In the genomic region with DNA sequence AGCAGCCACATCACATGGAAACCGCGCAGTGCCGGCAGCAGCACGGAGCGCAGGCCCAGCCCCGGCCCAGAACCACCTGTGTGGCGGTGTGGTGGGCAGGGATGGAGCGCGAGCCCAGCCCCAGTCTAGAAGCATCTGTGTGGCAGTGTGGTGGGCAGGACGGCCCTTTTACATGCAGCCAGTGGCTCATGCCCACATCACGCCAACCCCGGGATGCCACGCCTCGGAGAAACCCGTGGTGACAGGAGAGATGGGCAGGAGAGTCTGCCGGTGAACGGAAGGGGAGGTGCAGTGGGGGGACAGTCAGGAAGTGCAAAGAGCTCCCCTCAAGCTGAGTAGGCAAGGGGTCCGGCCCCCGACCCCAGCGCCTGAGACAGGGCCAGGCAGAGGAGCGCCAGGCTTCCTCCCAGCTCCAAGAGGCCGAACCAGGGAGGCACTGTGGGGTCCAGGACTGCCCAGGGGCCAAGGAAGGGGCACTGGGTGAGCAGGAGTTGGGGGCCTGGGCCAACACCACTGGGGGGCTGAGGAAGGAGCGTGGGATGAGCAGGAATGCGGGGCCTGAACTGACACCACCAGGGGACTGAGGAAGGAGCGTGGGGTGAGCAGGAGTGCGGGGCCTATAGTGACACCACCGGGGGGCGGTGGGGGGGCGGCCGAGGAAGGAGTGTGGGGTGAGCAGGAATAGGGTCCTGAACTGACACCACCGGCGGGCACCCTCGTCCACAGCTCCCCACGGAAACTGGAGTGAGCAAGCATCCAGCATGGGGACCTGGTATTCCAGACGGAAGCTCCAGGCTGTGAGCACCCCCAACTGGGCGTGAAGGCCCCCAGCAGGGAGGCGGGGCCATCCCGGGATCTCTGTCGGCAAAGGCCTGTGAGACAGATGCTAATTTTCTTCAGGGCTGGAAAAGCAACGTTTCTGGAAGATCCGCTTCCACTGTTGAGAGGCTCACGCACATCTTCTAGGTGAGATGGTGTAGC, we compare ENCODE assay signal across 22 cellular contexts.
"Had no signal": no experiment of that assay in that cellular context is flagged by ENCODE, and none has a peak within 500 bp of the region (broad histone marks: within the 10 kb centered on the region; RNA-seq: fewer than 3 reads in every experiment).

No MANE protein-coding gene starts in this region.

- H3K4me1 ChIP-seq: gastrocnemius medialis, pancreas, right lobe of liver, transverse colon, vagina had no signal

- H3K9me3 Mint-ChIP-seq: brain; nephron; stimulated activated effector memory CD8-positive, alpha-beta T cell treated with anti-CD3 and anti-CD28 coated beads, Interleukin-12 subunit alpha, Interleukin-12 subunit beta, amount 100 ng/mL, for 72 hours had no signal

- H3K4me3 ChIP-seq: esophagus squamous epithelium, gastrocnemius medialis, left ventricle myocardium inferior, pancreas, right lobe of liver, transverse colon, vagina had no signal

- H3K27ac ChIP-seq: esophagus squamous epithelium, gastrocnemius medialis, left ventricle myocardium inferior, pancreas, right lobe of liver, transverse colon, vagina had no signal

- H3K4me3 Mint-ChIP-seq: activated CD4-positive, alpha-beta memory T cell treated with anti-CD3 and anti-CD28 coated beads, Interleukin-2, amount 10 ng/mL, durations not matched to agents 7 days and 5 days; activated CD4-positive, alpha-beta T cell treated with anti-CD3 and anti-CD28 coated beads, Interleukin-2, amount 10 ng/mL, durations not matched to agents 24 days and 14 days; activated naive CD4-positive, alpha-beta T cell treated with anti-CD3 and anti-CD28 coated beads, Interleukin-2, amount 10 ng/mL, durations not matched to agents 7 days and 5 days; activated T-cell treated with anti-CD3 and anti-CD28 coated beads, Interleukin-2, amount 50 U/mL, for 72 hours; brain; nephron; stimulated activated effector memory CD8-positive, alpha-beta T cell treated with anti-CD3 and anti-CD28 coated beads, Interleukin-12 subunit alpha, Interleukin-12 subunit beta, amount 100 ng/mL, for 72 hours had no signal

- DNase-seq: activated CD4-positive, alpha-beta memory T cell treated with anti-CD3 and anti-CD28 coated beads, Interleukin-2, amount 10 ng/mL, durations not matched to agents 7 days and 5 days; activated CD4-positive, alpha-beta T cell treated with anti-CD3 and anti-CD28 coated beads, Interleukin-2, amount 10 ng/mL, durations not matched to agents 24 days and 14 days; activated effector memory CD4-positive, alpha-beta T cell treated with anti-CD3 and anti-CD28 coated beads, Interleukin-2, amount 50 U/mL, for 16 hours; activated naive CD4-positive, alpha-beta T cell treated with anti-CD3 and anti-CD28 coated beads, Interleukin-2, amount 10 ng/mL, durations not matched to agents 7 days and 5 days; activated T-cell treated with anti-CD3 and anti-CD28 coated beads, Interleukin-2, amount 50 U/mL, for 72 hours; aorta; caudate nucleus; effector memory CD4-positive, alpha-beta T cell; esophagus squamous epithelium; gastrocnemius medialis; hippocampal formation; left ventricle myocardium inferior; right lobe of liver; small intestine; stimulated activated CD4-positive, alpha-beta T cell treated with anti-CD3 and anti-CD28 coated beads, Interleukin-2, amount 100 ng/mL, for 24 hours; T1000; transverse colon had no signal

- ATAC-seq: activated T-cell treated with anti-CD3 and anti-CD28 coated beads, Interleukin-2, amount 50 U/mL, for 72 hours; gastrocnemius medialis; pancreas; right lobe of liver; stimulated activated effector memory CD8-positive, alpha-beta T cell treated with anti-CD3 and anti-CD28 coated beads, Interleukin-12 subunit alpha, Interleukin-12 subunit beta, amount 100 ng/mL, for 72 hours had no signal

- H3K27ac Mint-ChIP-seq: activated CD4-positive, alpha-beta memory T cell treated with anti-CD3 and anti-CD28 coated beads, Interleukin-2, amount 10 ng/mL, durations not matched to agents 7 days and 5 days; activated CD4-positive, alpha-beta T cell treated with anti-CD3 and anti-CD28 coated beads, Interleukin-2, amount 10 ng/mL, durations not matched to agents 24 days and 14 days; activated naive CD4-positive, alpha-beta T cell treated with anti-CD3 and anti-CD28 coated beads, Interleukin-2, amount 10 ng/mL, durations not matched to agents 7 days and 5 days; activated T-cell treated with anti-CD3 and anti-CD28 coated beads, Interleukin-2, amount 50 U/mL, for 72 hours; nephron; stimulated activated effector memory CD8-positive, alpha-beta T cell treated with anti-CD3 and anti-CD28 coated beads, Interleukin-12 subunit alpha, Interleukin-12 subunit beta, amount 100 ng/mL, for 72 hours had no signal

- H3K27me3 Mint-ChIP-seq: activated CD4-positive, alpha-beta memory T cell treated with anti-CD3 and anti-CD28 coated beads, Interleukin-2, amount 10 ng/mL, durations not matched to agents 7 days and 5 days; activated CD4-positive, alpha-beta T cell treated with anti-CD3 and anti-CD28 coated beads, Interleukin-2, amount 10 ng/mL, durations not matched to agents 24 days and 14 days; activated naive CD4-positive, alpha-beta T cell treated with anti-CD3 and anti-CD28 coated beads, Interleukin-2, amount 10 ng/mL, durations not matched to agents 7 days and 5 days had no signal

- H3K27me3 ChIP-seq: esophagus squamous epithelium, gastrocnemius medialis, pancreas, right lobe of liver, transverse colon, vagina had no signal

- H3K9me3 ChIP-seq: esophagus squamous epithelium, gastrocnemius medialis, left ventricle myocardium inferior, pancreas, right lobe of liver, transverse colon, vagina had no signal

- H3K4me1 Mint-ChIP-seq: activated CD4-positive, alpha-beta memory T cell treated with anti-CD3 and anti-CD28 coated beads, Interleukin-2, amount 10 ng/mL, durations not matched to agents 7 days and 5 days; activated naive CD4-positive, alpha-beta T cell treated with anti-CD3 and anti-CD28 coated beads, Interleukin-2, amount 10 ng/mL, durations not matched to agents 7 days and 5 days had no signal
